Comparison of ENCODE assay signal across 13 cellular contexts in genomic region chr4:87304659-87305277, GRCh38. TPM values are rescaled to one million over a fixed set of nuclear protein-coding genes. Genes with fewer than 3 reads are reported as not detected.
DNase-seq lines count a peak whose midpoint lies in the region; ATAC-seq and TF ChIP-seq lines count a peak whose summit lies in the region.
"Had no signal": no experiment of that assay in that cellular context is flagged by ENCODE, and none has a peak within 500 bp of the region (broad histone marks: within the 10 kb centered on the region; RNA-seq: fewer than 3 reads in every experiment).

No MANE protein-coding gene starts in this region.

- H3K18ac ChIP-seq in H9 (ENCODE audit: insufficient read length, low read depth, low read length), result no peak overlapping the region

- H4K91ac ChIP-seq in H9 (ENCODE audit: insufficient read length, low read depth, low read length), result no peak overlapping the region

- TF ChIP-seq POLR2A in prostate gland (IDR thresholded peaks at IDR 0.05) (no peak), spleen (IDR thresholded peaks at IDR 0.05) (no peak)

- H3K27me3 ChIP-seq in prostate gland (replicated peaks; ENCODE audit: insufficient read depth) (no peaks in the 10 kb centered on the region), H9 (ENCODE audit: insufficient read depth, low read length) (no peaks in the 10 kb centered on the region), spleen (replicated peaks in 1 of 7) (no peaks in the 10 kb centered on the region)

- no peaks in the 10 kb centered on the region for H3K23me2 ChIP-seq in H9 (ENCODE audit: insufficient read length, low read depth, low read length, poor library complexity, severe bottlenecking)

- WGBS in prostate gland, result 24% methylated on average over 5 of the region's 5 CpGs
- WGBS in H9 (ENCODE audit: extremely low coverage, insufficient read length, low lambda C conversion rate), result no CpG with 5 or more reads among the region's 5 CpGs
- 53 to 67% (median 55%) methylated on average over 5 of the region's 5 CpGs for WGBS in spleen, 5 donors

- TF ChIP-seq CTCF in prostate gland (IDR thresholded peaks at IDR 0.05) (no peak), H9 (conservative IDR thresholded peaks at IDR 0.05) (no peak), spleen (IDR thresholded peaks at IDR 0.05 in 8 of 11, conservative IDR thresholded peaks at IDR 0.05 in 3 of 11) (no peak)

- H3K4me3 Mint-ChIP-seq in H9, result no peak overlapping the region
- H3K4me3 Mint-ChIP-seq: activated naive CD4-positive, alpha-beta T cell treated with anti-CD3 and anti-CD28 coated beads, Interleukin-2, amount 10 ng/mL, durations not matched to agents 7 days and 5 days; CD8-positive, alpha-beta T cell; naive B cell had no signal

- no peak overlapping the region for H2AFZ ChIP-seq in H9 (ENCODE audit: low read length)

- intact Hi-C loops in prostate gland (cut with DNase I) (no loop called here), spleen (cut with DNase I; ENCODE audit: low total_unique reads) (no loop called here)

- H2AK5ac ChIP-seq in H9 (ENCODE audit: insufficient read length, low read length), result no peak overlapping the region

- H3K4me3 ChIP-seq in prostate gland, result no peak overlapping the region
- no peak overlapping the region for H3K4me3 ChIP-seq in spleen

- no peaks in the 10 kb centered on the region for H3K36me3 ChIP-seq in prostate gland
- H3K36me3 ChIP-seq in spleen, result peaks cover 0 to 2% (median 0%) of the 10 kb centered on the region in 6 donors

- ATAC-seq in esophagus mucosa, result peak; percentile 38
- ATAC-seq: CD8-positive, alpha-beta T cell; HCT116 had no signal

- H3K27me3 Mint-ChIP-seq in H9 (ENCODE audit: low read depth), result no peaks in the 10 kb centered on the region
- H3K27me3 Mint-ChIP-seq: activated naive CD4-positive, alpha-beta T cell treated with anti-CD3 and anti-CD28 coated beads, Interleukin-2, amount 10 ng/mL, durations not matched to agents 7 days and 5 days; naive B cell had no signal

- H2BK15ac ChIP-seq in H9 (ENCODE audit: low read depth, low read length), result no peak overlapping the region

- H3K4ac ChIP-seq in H9 (ENCODE audit: low read depth, low read length), result no peak overlapping the region

- H4K8ac ChIP-seq in H9 (replicated peaks; ENCODE audit: insufficient read length, low read depth, low read length), result no peak overlapping the region

- peak; percentile 84 for DNase-seq in H4 (ENCODE audit: low spot score)
- peak; percentile 17 for DNase-seq in NCI-H2196 treated with DMSO at 0.1 percent for 48 hours (lab: John Stamatoyannopoulos, UW; ENCODE audit: unreplicated experiment)
- DNase-seq in prostate gland (ENCODE audit: low spot score), result peak; percentile 54
- no peak for DNase-seq in H9
- DNase-seq in activated gamma-delta T cell treated with Interleukin-2 at 50 U/mL for 16 hours, result no peak
- no peak for DNase-seq in spleen
- DNase-seq: activated naive CD4-positive, alpha-beta T cell treated with anti-CD3 and anti-CD28 coated beads, Interleukin-2, amount 10 ng/mL, durations not matched to agents 7 days and 5 days; CD8-positive, alpha-beta T cell; MV-4-11; naive B cell; NCI-H526 had no signal

- H3K23ac ChIP-seq in H9 (ENCODE audit: insufficient read length, low read depth, low read length), result no peak overlapping the region

- no peaks in the 10 kb centered on the region for H3K4me1 Mint-ChIP-seq in H9
- H3K4me1 Mint-ChIP-seq: activated naive CD4-positive, alpha-beta T cell treated with anti-CD3 and anti-CD28 coated beads, Interleukin-2, amount 10 ng/mL, durations not matched to agents 7 days and 5 days; naive B cell had no signal

- H3K27ac ChIP-seq in prostate gland (no peak overlapping the region), H9 (ENCODE audit: insufficient read length, low read depth, low read length) (no peak overlapping the region), spleen (no peak overlapping the region)

- H3K4me1 ChIP-seq in prostate gland (replicated peaks), result no peaks in the 10 kb centered on the region
- H3K4me1 ChIP-seq in H9 (ENCODE audit: insufficient read depth, low read length), result no peaks in the 10 kb centered on the region
- no peaks in the 10 kb centered on the region for H3K4me1 ChIP-seq in spleen

- H4K5ac ChIP-seq in H9 (ENCODE audit: insufficient read length, low read depth, low read length), result no peak overlapping the region

- H3K56ac ChIP-seq in H9 (ENCODE audit: insufficient read length, low read depth, low read length), result no peak overlapping the region

- H3K14ac ChIP-seq in H9 (ENCODE audit: insufficient read depth, low read length), result no peak overlapping the region

- H3K27ac Mint-ChIP-seq in H9, result no peak overlapping the region
- H3K27ac Mint-ChIP-seq: activated naive CD4-positive, alpha-beta T cell treated with anti-CD3 and anti-CD28 coated beads, Interleukin-2, amount 10 ng/mL, durations not matched to agents 7 days and 5 days; CD8-positive, alpha-beta T cell; naive B cell had no signal

- H3K9me3 ChIP-seq in prostate gland (no peaks in the 10 kb centered on the region), H9 (ENCODE audit: control insufficient read depth, low read depth, low read length) (no peaks in the 10 kb centered on the region), spleen (no peaks in the 10 kb centered on the region)

- H3K79me1 ChIP-seq in H9 (ENCODE audit: insufficient read depth, low read depth, low read length, poor library complexity, severe bottlenecking), result no peaks in the 10 kb centered on the region

- no peaks in the 10 kb centered on the region; a peak in 1 of 5 replicates for H3K9me3 Mint-ChIP-seq in H9
- H3K9me3 Mint-ChIP-seq: activated naive CD4-positive, alpha-beta T cell treated with anti-CD3 and anti-CD28 coated beads, Interleukin-2, amount 10 ng/mL, durations not matched to agents 7 days and 5 days; CD8-positive, alpha-beta T cell; naive B cell had no signal

- H2BK12ac ChIP-seq in H9 (ENCODE audit: insufficient read length, low read depth, low read length), result no peak overlapping the region

- H3K36me3 Mint-ChIP-seq in H9 (ENCODE audit: insufficient read depth in 1 of 3, low read depth in 3 of 3), result no peaks in the 10 kb centered on the region
- H3K36me3 Mint-ChIP-seq: activated naive CD4-positive, alpha-beta T cell treated with anti-CD3 and anti-CD28 coated beads, Interleukin-2, amount 10 ng/mL, durations not matched to agents 7 days and 5 days; CD8-positive, alpha-beta T cell had no signal

- H2BK5ac ChIP-seq in H9 (ENCODE audit: insufficient read length, low read length), result no peak overlapping the region

- no peaks in the 10 kb centered on the region for H4K20me1 ChIP-seq in H9 (ENCODE audit: control insufficient read depth, insufficient read depth, insufficient read length)

- H2BK20ac ChIP-seq in H9 (ENCODE audit: low read depth, low read length, poor library complexity, severe bottlenecking), result no peak overlapping the region

- no peak overlapping the region for H3K4me2 ChIP-seq in H9 (ENCODE audit: insufficient read depth, insufficient read length, low read length)

- no peak overlapping the region for H2BK120ac ChIP-seq in H9 (ENCODE audit: low read depth, low read length, poor library complexity, severe bottlenecking)

- no peaks in the 10 kb centered on the region for H3K79me2 ChIP-seq in H9 (ENCODE audit: insufficient read depth, low read length)

- H3T11ph ChIP-seq in H9 (ENCODE audit: low read length), result no peak overlapping the region

- no peak overlapping the region for H3K9ac ChIP-seq in H9 (ENCODE audit: extremely low read depth, insufficient read length, low read length)

RNA-seq across cellular contexts. Expression of gene HSD17B13, which starts 17.9 kb away (rescaled TPM):
- 4.5 and 7.0 TPM in 2 replicates for total RNA-seq in H4 (2014; rRNA removed; shearing (Covaris generic))
- total RNA-seq in esophagus mucosa (not detected), prostate gland (1 to 10 TPM; 1.7 to 8.3 TPM), H9 (2021) (not detected in 2 replicates), spleen (1 to 10 TPM in 1 of 7 donors, under 1 TPM in 6; 0.25 to 1.2 (median 0.52) TPM)
- polyA plus RNA-seq in spleen, result under 1 TPM; 0.09 to 0.30 (median 0.13) TPM

Comparison
In these comparisons a context has a peak if more than half of its experiments do, and no peak if none do; other contexts are left out.
1. DNase-seq: peak in H4 (single experiment), NCI-H2196 treated with DMSO at 0.1 percent for 48 hours (single experiment) and prostate gland (single experiment); none in H9 (single experiment), activated gamma-delta T cell treated with Interleukin-2 at 50 U/mL for 16 hours (single experiment) and spleen (single experiment).